In genomic region chr12:111672822-111673381, GRCh38 we compare ENCODE assay signal across 14 cellular contexts. TPM values are rescaled to one million over a fixed set of nuclear protein-coding genes. Genes with fewer than 3 reads are reported as not detected.
A peak's percentile ranks its signal among the peaks of the same experiment; 100 is the strongest.
DNase-seq lines count a peak whose midpoint lies in the region; ATAC-seq and TF ChIP-seq lines count a peak whose summit lies in the region.
"Had no signal": no experiment of that assay in that cellular context is flagged by ENCODE, and none has a peak within 500 bp of the region (broad histone marks: within the 10 kb centered on the region; RNA-seq: fewer than 3 reads in every experiment).

No MANE protein-coding gene starts in this region.

- no peaks in the 10 kb centered on the region for H3K27me3 ChIP-seq in smooth muscle cell (ENCODE audit: low read depth)

- CTCF ChIA-PET in activated naive CD4-positive, alpha-beta T cell treated with anti-CD3 and anti-CD28 coated beads for 36 hours (lab: Charles Lee) = interaction anchor here (1.1 to 2.7 kb wide), 4 partner anchors 37 to 276 kb away, joined by 3 to 15 read pairs (median 6); no protein-coding TSS in a partner anchor

- WGBS in smooth muscle cell (ENCODE audit: low lambda C conversion rate) = 97% methylated on average over 10 of the region's 10 CpGs

- peaks cover 13% of the 10 kb centered on the region for H3K36me3 ChIP-seq in smooth muscle cell (ENCODE audit: low read depth)

- TF ChIP-seq CTCF in progenitor cell of endocrine pancreas (IDR thresholded peaks at IDR 0.05; ENCODE audit: unreplicated experiment) (no peak), smooth muscle cell (IDR thresholded peaks at IDR 0.05; ENCODE audit: borderline replicate concordance, insufficient read depth, poor library complexity, severe bottlenecking) (no peak)

- no peak overlapping the region for H3K9ac ChIP-seq in smooth muscle cell (ENCODE audit: low read depth)

- no peak overlapping the region for H2AFZ ChIP-seq in smooth muscle cell (ENCODE audit: low read depth)

- no peak overlapping the region for H3K4me2 ChIP-seq in smooth muscle cell

- intact Hi-C loops in left colon (cut with DNase I, micrococcal nuclease) = no loop called here
- intact Hi-C loops in activated naive CD4-positive, alpha-beta T cell treated with anti-CD3 and anti-CD28 coated beads for 36 hours (cut with micrococcal nuclease) = loop anchor here (1.0 kb wide), 1 partner anchor 276 kb away; no protein-coding TSS in a partner anchor

- H3K4me3 Mint-ChIP-seq in progenitor cell of endocrine pancreas (ENCODE audit: low read depth) = no peak overlapping the region
- no peak overlapping the region for H3K4me3 Mint-ChIP-seq in activated naive CD4-positive, alpha-beta T cell treated with anti-CD3 and anti-CD28 coated beads for 36 hours
- H3K4me3 Mint-ChIP-seq: CD14-positive monocyte; CD8-positive, alpha-beta memory T cell; H9 had no signal

- H3K4me3 ChIP-seq in smooth muscle cell = no peak overlapping the region

- H3K36me3 Mint-ChIP-seq in progenitor cell of endocrine pancreas (ENCODE audit: insufficient read depth) = peaks cover 7% of the 10 kb centered on the region
- peaks cover 16% of the 10 kb centered on the region for H3K36me3 Mint-ChIP-seq in activated naive CD4-positive, alpha-beta T cell treated with anti-CD3 and anti-CD28 coated beads for 36 hours (ENCODE audit: low read depth)

- H3K27ac ChIP-seq in smooth muscle cell (ENCODE audit: low read depth) = no peak overlapping the region
- H3K27ac ChIP-seq: 22Rv1 had no signal

- ATAC-seq in left colon (peak; percentile 26), GM21786 (IDR thresholded peaks at IDR 0.05; ENCODE audit: unreplicated experiment) (no peak)

- no peaks in the 10 kb centered on the region for H3K4me1 ChIP-seq in smooth muscle cell (ENCODE audit: low read depth)
- H3K4me1 ChIP-seq: Caco-2 had no signal

- no peaks in the 10 kb centered on the region for H3K4me1 Mint-ChIP-seq in progenitor cell of endocrine pancreas (ENCODE audit: low read depth)
- H3K4me1 Mint-ChIP-seq in activated naive CD4-positive, alpha-beta T cell treated with anti-CD3 and anti-CD28 coated beads for 36 hours (ENCODE audit: low read depth) = no peaks in the 10 kb centered on the region
- H3K4me1 Mint-ChIP-seq: CD14-positive monocyte, H9 had no signal

- H3K79me2 ChIP-seq in smooth muscle cell (ENCODE audit: low read depth) = no peaks in the 10 kb centered on the region

- H3K9me3 Mint-ChIP-seq in progenitor cell of endocrine pancreas (ENCODE audit: low read depth) = no peaks in the 10 kb centered on the region
- H3K9me3 Mint-ChIP-seq in activated naive CD4-positive, alpha-beta T cell treated with anti-CD3 and anti-CD28 coated beads for 36 hours = no peaks in the 10 kb centered on the region
- H3K9me3 Mint-ChIP-seq: CD14-positive monocyte; CD8-positive, alpha-beta memory T cell; H9 had no signal

- no peaks in the 10 kb centered on the region for H4K20me1 ChIP-seq in smooth muscle cell (ENCODE audit: low read depth)

- DNase-seq in NCI-H2029 treated with DMSO at 0.1 percent for 48 hours (lab: John Stamatoyannopoulos, UW) (peak; percentile 19), NCI-H2029 (lab: John Stamatoyannopoulos, UW) (no peak), NCI-H774 (lab: John Stamatoyannopoulos, UW) (peak; percentile 23), left colon (no peak), progenitor cell of endocrine pancreas (ENCODE audit: low spot score, unreplicated experiment) (no peak), smooth muscle cell (lab: John Stamatoyannopoulos, UW; ENCODE audit: unreplicated experiment) (no peak)
- no peak for DNase-seq in activated naive CD4-positive, alpha-beta T cell treated with anti-CD3 and anti-CD28 coated beads for 36 hours
- DNase-seq: CD8-positive, alpha-beta memory T cell; GOT3; H9 had no signal

- peak overlapping the region; percentile 60 for H3K27ac Mint-ChIP-seq in progenitor cell of endocrine pancreas
- no peak overlapping the region for H3K27ac Mint-ChIP-seq in activated naive CD4-positive, alpha-beta T cell treated with anti-CD3 and anti-CD28 coated beads for 36 hours
- H3K27ac Mint-ChIP-seq: CD8-positive, alpha-beta memory T cell; H9 had no signal

- H3K27me3 Mint-ChIP-seq in progenitor cell of endocrine pancreas = no peaks in the 10 kb centered on the region
- no peaks in the 10 kb centered on the region for H3K27me3 Mint-ChIP-seq in activated naive CD4-positive, alpha-beta T cell treated with anti-CD3 and anti-CD28 coated beads for 36 hours (ENCODE audit: low read depth)
- H3K27me3 Mint-ChIP-seq: CD8-positive, alpha-beta memory T cell had no signal

- no peaks in the 10 kb centered on the region for H3K9me3 ChIP-seq in smooth muscle cell (replicated peaks; ENCODE audit: low read depth)
- H3K9me3 ChIP-seq: Caco-2 had no signal

- no peaks in the 10 kb centered on the region for H3F3A ChIP-seq in smooth muscle cell (ENCODE audit: low read depth)

RNA-seq across cellular contexts. Expression of gene BRAP, which starts 12.9 kb away (rescaled TPM):
- total RNA-seq in left colon = 10 to 100 TPM; 15.7 to 19.7 TPM
- total RNA-seq in progenitor cell of endocrine pancreas = 23.1 and 23.6 TPM in 2 replicates
- total RNA-seq in smooth muscle cell = 17.7 and 18.8 TPM in 2 replicates
- 16.4 and 20.4 TPM in 2 replicates for polyA plus RNA-seq in smooth muscle cell
- total RNA-seq in activated naive CD4-positive, alpha-beta T cell treated with anti-CD3 and anti-CD28 coated beads for 36 hours = 10 to 100 TPM; 14.7 to 16.9 TPM

RNA-seq across cellular contexts. Expression of gene ACAD10, which starts 13.0 kb away (rescaled TPM):
- total RNA-seq in left colon (10 to 100 TPM; 39.5 to 44.1 TPM), progenitor cell of endocrine pancreas (59.4 and 62.3 TPM in 2 replicates), smooth muscle cell (14.9 and 15.0 TPM in 2 replicates)
- polyA plus RNA-seq in smooth muscle cell = 13.4 and 16.6 TPM in 2 replicates
- 10 to 100 TPM; 19.0 to 21.7 TPM for total RNA-seq in activated naive CD4-positive, alpha-beta T cell treated with anti-CD3 and anti-CD28 coated beads for 36 hours

Comparison
In these comparisons a context has a peak if more than half of its experiments do, and no peak if none do; other contexts are left out.
1. DNase-seq: peak in NCI-H2029 treated with DMSO at 0.1 percent for 48 hours (single experiment) and NCI-H774 (single experiment); none in NCI-H2029 (single experiment), left colon (0 of 2), progenitor cell of endocrine pancreas (single experiment), smooth muscle cell (single experiment) and activated naive CD4-positive, alpha-beta T cell treated with anti-CD3 and anti-CD28 coated beads for 36 hours (single experiment).